ENCODE assay signal across 8 cellular contexts in the genomic region with DNA sequence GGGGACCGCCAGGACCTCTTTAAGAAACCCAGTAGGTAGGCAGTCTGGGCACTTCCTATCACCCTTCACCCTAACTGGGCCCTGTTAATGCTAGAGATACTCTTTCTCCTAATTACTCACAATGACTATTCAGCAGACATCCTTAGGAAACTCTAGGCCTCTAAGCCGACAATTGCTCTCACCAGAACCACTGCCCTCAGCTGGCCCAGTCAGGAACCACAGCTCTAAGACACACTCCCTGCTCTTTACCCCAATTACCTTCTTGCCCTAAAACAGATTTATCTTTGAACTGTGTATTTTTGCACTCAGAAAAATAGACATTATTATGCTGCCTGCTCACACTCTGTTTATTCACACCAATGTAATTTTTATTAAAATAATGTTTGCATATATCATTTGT.
DNase-seq lines count a peak whose midpoint lies in the region; ATAC-seq and TF ChIP-seq lines count a peak whose summit lies in the region.

No MANE protein-coding gene starts in this region.

- no peak overlapping the region for H3K4me3 Mint-ChIP-seq in activated CD4-positive, alpha-beta T cell treated with anti-CD3 and anti-CD28 coated beads, Interleukin-2, amount 10 ng/mL, durations not matched to agents 7 days and 5 days
- H3K4me3 Mint-ChIP-seq in CD14-positive monocyte: no peak overlapping the region

- TF ChIP-seq CTCF in WERI-Rb-1 (IDR thresholded peaks at IDR 0.05; ENCODE audit: low read depth, low read length) (peak; percentile 55), gastroesophageal sphincter (IDR thresholded peaks at IDR 0.05) (peak in 1 of 4 experiments; percentile 33), CD14-positive monocyte (IDR thresholded peaks at IDR 0.05) (no peak)

- no peak overlapping the region for H3K27ac Mint-ChIP-seq in activated CD4-positive, alpha-beta T cell treated with anti-CD3 and anti-CD28 coated beads, Interleukin-2, amount 10 ng/mL, durations not matched to agents 7 days and 5 days
- no peak overlapping the region for H3K27ac Mint-ChIP-seq in CD14-positive monocyte

- no peak for TF ChIP-seq POLR2A in gastroesophageal sphincter (IDR thresholded peaks at IDR 0.05)

- intact Hi-C loops in CD14-positive monocyte (cut with micrococcal nuclease): no loop called here

- H3K4me3 ChIP-seq in WERI-Rb-1 (ENCODE audit: low read depth, low read length) (no peak overlapping the region), gastroesophageal sphincter (no peak overlapping the region)

- POLR2A ChIA-PET in activated CD4-positive, alpha-beta T cell treated with anti-CD3 and anti-CD28 coated beads, Interleukin-2, amount 10 ng/mL, durations not matched to agents 7 days and 5 days (lab: Charles Lee): no interaction called here

- H3K9me3 Mint-ChIP-seq in activated CD4-positive, alpha-beta T cell treated with anti-CD3 and anti-CD28 coated beads, Interleukin-2, amount 10 ng/mL, durations not matched to agents 7 days and 5 days: no peaks in the 10 kb centered on the region
- H3K9me3 Mint-ChIP-seq in CD14-positive monocyte: peaks cover 0 to 3% (median 0%) of the 10 kb centered on the region in 7 donors

- H3K27me3 Mint-ChIP-seq in activated CD4-positive, alpha-beta T cell treated with anti-CD3 and anti-CD28 coated beads, Interleukin-2, amount 10 ng/mL, durations not matched to agents 7 days and 5 days: peaks cover 1% of the 10 kb centered on the region
- H3K27me3 Mint-ChIP-seq in CD14-positive monocyte (ENCODE audit: low read depth in 3 of 3): peaks cover 0 to 8% (median 0%) of the 10 kb centered on the region in 3 donors

- H3K27me3 ChIP-seq in WERI-Rb-1 (ENCODE audit: insufficient read depth, low read depth, severe bottlenecking) (no peaks in the 10 kb centered on the region), gastroesophageal sphincter (no peaks in the 10 kb centered on the region)

- no peaks in the 10 kb centered on the region for H3K36me3 ChIP-seq in WERI-Rb-1
- H3K36me3 ChIP-seq in gastroesophageal sphincter: no peaks in the 10 kb centered on the region

- 74 to 85% methylated on average over 2 of the region's 2 CpGs for WGBS in gastroesophageal sphincter (ENCODE audit: low coverage in 1 of 2), 2 donors

- H3K27ac ChIP-seq in WERI-Rb-1: no peak overlapping the region
- no peak overlapping the region for H3K27ac ChIP-seq in gastroesophageal sphincter

- H3K9me3 ChIP-seq in WERI-Rb-1 (ENCODE audit: severe bottlenecking) (no peaks in the 10 kb centered on the region), gastroesophageal sphincter (no peaks in the 10 kb centered on the region)

- H3K4me1 ChIP-seq in gastroesophageal sphincter: no peaks in the 10 kb centered on the region

- peak; percentile 2 for DNase-seq in activated CD4-positive, alpha-beta T cell treated with anti-CD3 and anti-CD28 coated beads, Interleukin-2, amount 50 U/mL, for 1 hour
- DNase-seq in activated CD4-positive, alpha-beta T cell treated with anti-CD3 and anti-CD28 coated beads, Interleukin-2, amount 10 ng/mL, durations not matched to agents 7 days and 5 days: no peak
- peak; percentile 38 for DNase-seq in WERI-Rb-1
- DNase-seq in left kidney (ENCODE audit: low read depth, low spot score): peak; percentile 15
- DNase-seq in dedifferentiated amniotic fluid mesenchymal stem cell (ENCODE audit: extremely low spot score): no peak
- no peak for DNase-seq in CD14-positive monocyte (ENCODE audit: low spot score)

- CTCF ChIA-PET in activated CD4-positive, alpha-beta T cell treated with anti-CD3 and anti-CD28 coated beads, Interleukin-2, amount 10 ng/mL, durations not matched to agents 7 days and 5 days (lab: Charles Lee): no interaction called here

- H3K4me1 Mint-ChIP-seq in activated CD4-positive, alpha-beta T cell treated with anti-CD3 and anti-CD28 coated beads, Interleukin-2, amount 10 ng/mL, durations not matched to agents 7 days and 5 days: no peaks in the 10 kb centered on the region
- no peaks in the 10 kb centered on the region for H3K4me1 Mint-ChIP-seq in CD14-positive monocyte

- no peak for TF ChIP-seq EP300 in gastroesophageal sphincter (IDR thresholded peaks at IDR 0.05)

- H3K36me3 Mint-ChIP-seq in activated CD4-positive, alpha-beta T cell treated with anti-CD3 and anti-CD28 coated beads, Interleukin-2, amount 10 ng/mL, durations not matched to agents 7 days and 5 days (ENCODE audit: low read depth): no peaks in the 10 kb centered on the region
- no peaks in the 10 kb centered on the region for H3K36me3 Mint-ChIP-seq in CD14-positive monocyte

- ATAC-seq in HG02759 (IDR thresholded peaks at IDR 0.05; ENCODE audit: unreplicated experiment) (peak; percentile 68), gastroesophageal sphincter (no peak)

Comparison
In these comparisons a context has a peak if more than half of its experiments do, and no peak if none do; other contexts are left out.
1. DNase-seq: peak in activated CD4-positive, alpha-beta T cell treated with anti-CD3 and anti-CD28 coated beads, Interleukin-2, amount 50 U/mL, for 1 hour (single experiment), WERI-Rb-1 (single experiment) and left kidney (single experiment); none in activated CD4-positive, alpha-beta T cell treated with anti-CD3 and anti-CD28 coated beads, Interleukin-2, amount 10 ng/mL, durations not matched to agents 7 days and 5 days (single experiment), dedifferentiated amniotic fluid mesenchymal stem cell (single experiment) and CD14-positive monocyte (single experiment).